1 cellular context compared by ENCODE assay signal in the genomic region with DNA sequence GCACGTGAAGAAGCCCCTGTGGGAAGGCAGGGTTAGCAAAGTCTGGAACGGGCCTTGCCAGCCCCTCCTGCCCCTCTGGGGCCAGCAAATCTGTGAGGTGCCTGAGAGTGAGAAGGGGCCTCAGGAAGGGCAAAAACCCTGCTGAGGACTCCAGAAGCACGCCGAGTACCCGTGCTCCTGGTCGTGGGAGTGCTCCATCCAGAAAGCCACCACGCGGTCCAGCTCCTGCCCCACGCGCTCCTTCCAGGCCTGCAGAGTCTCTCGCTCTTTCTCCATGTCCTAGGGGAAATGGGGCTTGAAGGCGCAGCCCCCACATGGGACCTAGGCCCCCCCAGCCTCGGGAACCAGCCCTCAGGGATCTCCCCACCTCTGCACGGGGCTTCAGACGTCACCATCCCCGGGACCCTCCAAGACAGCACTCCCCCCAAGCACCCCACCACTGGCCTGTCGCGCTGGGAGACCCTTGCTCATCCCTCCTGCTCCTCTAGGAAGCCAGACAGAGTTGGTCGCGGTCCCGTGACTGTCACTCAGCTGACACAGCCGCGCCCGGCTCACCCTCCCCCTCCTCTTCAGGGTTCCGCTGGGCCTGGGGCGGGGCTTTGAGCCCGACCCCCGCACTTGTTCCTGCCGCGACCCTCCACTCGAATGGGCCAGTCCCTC.
TF ChIP-seq lines count a peak whose summit lies in the region.

TSS of gene RENBP (minus strand) at position 504 of the 660 bp plus-strand sequence. CDS start at position 471, 33 bp downstream.

TF ChIP-seq in SK-N-SH treated with all-trans-retinoic acid at 6 μM for 48 hours, 23 proteins besides CTCF, POLR2A, EP300 and RAD21 (continued from another document):
- TF ChIP-seq PATZ1 (CRISPR knock-in tag; IDR thresholded peaks at IDR 0.05; ENCODE audit: borderline replicate concordance) (no peak), SNAI2 (CRISPR knock-in tag; IDR thresholded peaks at IDR 0.05) (no peak), PPARA (CRISPR knock-in tag; IDR thresholded peaks at IDR 0.05; ENCODE audit: borderline replicate concordance) (no peak), ZC3H10 (CRISPR knock-in tag; IDR thresholded peaks at IDR 0.05) (no peak), OSR1 (CRISPR knock-in tag; IDR thresholded peaks at IDR 0.05) (no peak), RARB (CRISPR knock-in tag; IDR thresholded peaks at IDR 0.05) (no peak), TCF4 (CRISPR knock-in tag; IDR thresholded peaks at IDR 0.05; ENCODE audit: borderline replicate concordance) (no peak), ZNF8 (CRISPR knock-in tag; IDR thresholded peaks at IDR 0.05) (no peak)
- TF ChIP-seq, protein P1, sequence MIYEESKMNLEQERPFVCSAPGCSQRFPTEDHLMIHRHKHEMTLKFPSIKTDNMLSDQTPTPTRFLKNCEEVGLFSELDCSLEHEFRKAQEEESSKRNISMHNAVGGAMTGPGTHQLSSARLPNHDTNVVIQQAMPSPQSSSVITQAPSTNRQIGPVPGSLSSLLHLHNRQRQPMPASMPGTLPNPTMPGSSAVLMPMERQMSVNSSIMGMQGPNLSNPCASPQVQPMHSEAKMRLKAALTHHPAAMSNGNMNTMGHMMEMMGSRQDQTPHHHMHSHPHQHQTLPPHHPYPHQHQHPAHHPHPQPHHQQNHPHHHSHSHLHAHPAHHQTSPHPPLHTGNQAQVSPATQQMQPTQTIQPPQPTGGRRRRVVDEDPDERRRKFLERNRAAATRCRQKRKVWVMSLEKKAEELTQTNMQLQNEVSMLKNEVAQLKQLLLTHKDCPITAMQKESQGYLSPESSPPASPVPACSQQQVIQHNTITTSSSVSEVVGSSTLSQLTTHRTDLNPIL (CRISPR knock-in tag; IDR thresholded peaks at IDR 0.05; ENCODE audit: low read depth) = no peak
- TF ChIP-seq, protein P2, sequence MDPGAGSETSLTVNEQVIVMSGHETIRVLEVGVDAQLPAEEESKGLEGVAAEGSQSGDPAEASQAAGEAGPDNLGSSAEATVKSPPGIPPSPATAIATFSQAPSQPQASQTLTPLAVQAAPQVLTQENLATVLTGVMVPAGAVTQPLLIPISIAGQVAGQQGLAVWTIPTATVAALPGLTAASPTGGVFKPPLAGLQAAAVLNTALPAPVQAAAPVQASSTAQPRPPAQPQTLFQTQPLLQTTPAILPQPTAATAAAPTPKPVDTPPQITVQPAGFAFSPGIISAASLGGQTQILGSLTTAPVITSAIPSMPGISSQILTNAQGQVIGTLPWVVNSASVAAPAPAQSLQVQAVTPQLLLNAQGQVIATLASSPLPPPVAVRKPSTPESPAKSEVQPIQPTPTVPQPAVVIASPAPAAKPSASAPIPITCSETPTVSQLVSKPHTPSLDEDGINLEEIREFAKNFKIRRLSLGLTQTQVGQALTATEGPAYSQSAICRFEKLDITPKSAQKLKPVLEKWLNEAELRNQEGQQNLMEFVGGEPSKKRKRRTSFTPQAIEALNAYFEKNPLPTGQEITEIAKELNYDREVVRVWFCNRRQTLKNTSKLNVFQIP (CRISPR knock-in tag; IDR thresholded peaks at IDR 0.05; ENCODE audit: borderline replicate concordance, low read depth) = no peak
TF ChIP-seq in SK-N-SH treated with all-trans-retinoic acid at 6 μM for 48 hours: peak in this region for 0.
